1 cellular context compared by ENCODE assay signal in the genomic region with DNA sequence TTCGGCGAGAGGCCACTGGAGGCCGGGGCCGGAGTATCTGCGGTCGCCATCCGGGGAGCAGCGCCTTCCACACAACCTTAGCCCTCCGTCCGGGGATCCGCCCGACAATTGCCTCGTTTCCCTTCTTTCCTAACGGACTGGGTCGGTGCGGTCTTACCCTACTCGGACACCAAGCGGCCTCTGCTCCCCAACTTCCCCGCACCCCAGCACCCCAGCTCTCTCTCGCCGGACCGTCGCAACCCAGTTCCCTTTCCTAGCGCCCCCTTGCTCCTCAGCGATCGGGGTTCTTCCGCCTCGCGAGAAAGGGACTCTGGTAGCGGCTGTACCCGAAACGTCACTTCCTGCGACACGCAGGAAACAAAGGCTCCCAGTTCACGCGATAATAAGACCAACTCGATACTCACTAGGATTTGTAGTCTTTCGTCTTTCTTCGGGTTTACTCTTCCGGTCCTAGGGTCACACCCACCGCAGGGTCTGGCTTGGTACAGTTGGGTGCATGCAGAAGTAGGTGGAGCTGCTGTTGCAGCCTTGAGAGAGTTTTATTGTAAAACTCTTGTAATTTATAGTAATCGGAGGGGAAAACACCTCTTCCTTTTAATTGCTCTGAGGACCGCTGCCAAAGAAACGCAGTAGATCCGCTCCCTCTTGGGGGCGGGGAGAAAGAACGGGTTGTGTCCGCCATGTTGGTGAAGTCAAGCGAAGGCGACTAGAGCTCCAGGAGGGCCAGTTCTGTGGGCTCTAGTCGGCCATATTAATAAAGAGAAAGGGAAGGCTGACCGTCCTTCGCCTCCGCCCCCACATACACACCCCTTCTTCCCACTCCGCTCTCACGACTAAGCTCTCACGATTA.
A peak's percentile ranks its signal among the peaks of the same experiment; 100 is the strongest.
TF ChIP-seq lines count a peak whose summit lies in the region.

A gene (plus strand): TSS at position 741 of the 850 bp plus-strand sequence. CDS start 209 bp downstream, outside the sequence.
A gene with protein sequence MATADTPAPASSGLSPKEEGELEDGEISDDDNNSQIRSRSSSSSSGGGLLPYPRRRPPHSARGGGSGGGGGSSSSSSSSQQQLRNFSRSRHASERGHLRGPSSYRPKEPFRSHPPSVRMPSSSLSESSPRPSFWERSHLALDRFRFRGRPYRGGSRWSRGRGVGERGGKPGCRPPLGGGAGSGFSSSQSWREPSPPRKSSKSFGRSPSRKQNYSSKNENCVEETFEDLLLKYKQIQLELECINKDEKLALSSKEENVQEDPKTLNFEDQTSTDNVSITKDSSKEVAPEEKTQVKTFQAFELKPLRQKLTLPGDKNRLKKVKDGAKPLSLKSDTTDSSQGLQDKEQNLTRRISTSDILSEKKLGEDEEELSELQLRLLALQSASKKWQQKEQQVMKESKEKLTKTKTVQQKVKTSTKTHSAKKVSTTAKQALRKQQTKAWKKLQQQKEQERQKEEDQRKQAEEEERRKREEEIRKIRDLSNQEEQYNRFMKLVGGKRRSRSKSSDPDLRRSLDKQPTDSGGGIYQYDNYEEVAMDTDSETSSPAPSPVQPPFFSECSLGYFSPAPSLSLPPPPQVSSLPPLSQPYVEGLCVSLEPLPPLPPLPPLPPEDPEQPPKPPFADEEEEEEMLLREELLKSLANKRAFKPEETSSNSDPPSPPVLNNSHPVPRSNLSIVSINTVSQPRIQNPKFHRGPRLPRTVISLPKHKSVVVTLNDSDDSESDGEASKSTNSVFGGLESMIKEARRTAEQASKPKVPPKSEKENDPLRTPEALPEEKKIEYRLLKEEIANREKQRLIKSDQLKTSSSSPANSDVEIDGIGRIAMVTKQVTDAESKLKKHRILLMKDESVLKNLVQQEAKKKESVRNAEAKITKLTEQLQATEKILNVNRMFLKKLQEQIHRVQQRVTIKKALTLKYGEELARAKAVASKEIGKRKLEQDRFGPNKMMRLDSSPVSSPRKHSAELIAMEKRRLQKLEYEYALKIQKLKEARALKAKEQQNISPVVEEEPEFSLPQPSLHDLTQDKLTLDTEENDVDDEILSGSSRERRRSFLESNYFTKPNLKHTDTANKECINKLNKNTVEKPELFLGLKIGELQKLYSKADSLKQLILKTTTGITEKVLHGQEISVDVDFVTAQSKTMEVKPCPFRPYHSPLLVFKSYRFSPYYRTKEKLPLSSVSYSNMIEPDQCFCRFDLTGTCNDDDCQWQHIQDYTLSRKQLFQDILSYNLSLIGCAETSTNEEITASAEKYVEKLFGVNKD (N-terminal part only) (minus strand): TSS at position 288 of the 850 bp plus-strand sequence. CDS start 238 bp downstream, at position 50.

TF ChIP-seq in K562, 482 proteins besides CTCF, POLR2A, EP300 and RAD21 (continued from another document and continues in another):
- TF ChIP-seq HNRNPH1 (optimal IDR thresholded peaks at IDR 0.05; ENCODE audit: low read depth, low read length) (no peak), NEUROD1 (IDR thresholded peaks at IDR 0.05; ENCODE audit: borderline replicate concordance, low read depth, low read length, partially characterized antibody) (peak; percentile 65), NFYB (IDR thresholded peaks at IDR 0.05; ENCODE audit: extremely low read depth, insufficient read length) (no peak), KLF13 (tag; IDR thresholded peaks at IDR 0.05; ENCODE audit: borderline replicate concordance, low read depth) (peak; percentile 74), CBX3 (IDR thresholded peaks at IDR 0.05; ENCODE audit: borderline replicate concordance in 1 of 2, low read length in 2 of 2) (no peak), CBX8 (IDR thresholded peaks at IDR 0.05; ENCODE audit: borderline replicate concordance, extremely low read depth, low read depth, low read length, poor library complexity, severe bottlenecking) (no peak), PHTF2 (CRISPR knock-in tag; IDR thresholded peaks at IDR 0.05) (no peak), SMARCE1 (IDR thresholded peaks at IDR 0.05) (peak; percentile 9; the same call in 1 of the 2 replicates), TEAD1 (CRISPR knock-in tag; IDR thresholded peaks at IDR 0.05) (peak in 1 of 2 experiments; percentile 11; a peak in 1 of 4 replicates), RBM14 (IDR thresholded peaks at IDR 0.05; ENCODE audit: borderline replicate concordance, insufficient read depth, low read depth, low read length) (no peak), ZNF347 (CRISPR knock-in tag; IDR thresholded peaks at IDR 0.05; ENCODE audit: low read depth) (no peak), ETV1 (tag; conservative IDR thresholded peaks at IDR 0.05; ENCODE audit: low read depth) (peak; percentile 60), RBFOX2 (IDR thresholded peaks at IDR 0.05; ENCODE audit: low read depth, low read length) (peak; percentile 90), SIN3B (IDR thresholded peaks at IDR 0.05; ENCODE audit: low read depth) (no peak; the same call in 1 of the 2 replicates), MCM7 (IDR thresholded peaks at IDR 0.05) (no peak), TSC22D4 (tag; IDR thresholded peaks at IDR 0.05) (no peak), ZNF551 (CRISPR knock-in tag; IDR thresholded peaks at IDR 0.05) (no peak), SRSF3 (IDR thresholded peaks at IDR 0.05; ENCODE audit: insufficient read depth, low read length) (no peak), CHD4 (IDR thresholded peaks at IDR 0.05; ENCODE audit: insufficient read depth, insufficient replicate concordance, low read depth, low read length, poor library complexity, severe bottlenecking) (no peak), SUPT5H (IDR thresholded peaks at IDR 0.05) (peak; percentile 94), STAT5B (CRISPR knock-in tag; IDR thresholded peaks at IDR 0.05) (no peak), NBN (IDR thresholded peaks at IDR 0.05; ENCODE audit: low read depth) (peak; percentile 31; the same call in 1 of the 2 replicates), ZNF224 (CRISPR knock-in tag; IDR thresholded peaks at IDR 0.05) (no peak), ZNF184 (CRISPR knock-in tag; IDR thresholded peaks at IDR 0.05) (no peak), KLF16 (IDR thresholded peaks at IDR 0.05) (no peak), RBM17 (IDR thresholded peaks at IDR 0.05; ENCODE audit: borderline replicate concordance, low read depth, low read length) (no peak), SMAD1 (IDR thresholded peaks at IDR 0.05; ENCODE audit: low read depth, low read length, partially characterized antibody) (no peak)
- TF ChIP-seq, protein P1, sequence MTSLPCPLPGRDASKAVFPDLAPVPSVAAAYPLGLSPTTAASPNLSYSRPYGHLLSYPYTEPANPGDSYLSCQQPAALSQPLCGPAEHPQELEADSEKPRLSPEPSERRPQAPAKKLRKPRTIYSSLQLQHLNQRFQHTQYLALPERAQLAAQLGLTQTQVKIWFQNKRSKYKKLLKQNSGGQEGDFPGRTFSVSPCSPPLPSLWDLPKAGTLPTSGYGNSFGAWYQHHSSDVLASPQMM (CRISPR knock-in tag; IDR thresholded peaks at IDR 0.05), result no peak
- TF ChIP-seq, protein P2, sequence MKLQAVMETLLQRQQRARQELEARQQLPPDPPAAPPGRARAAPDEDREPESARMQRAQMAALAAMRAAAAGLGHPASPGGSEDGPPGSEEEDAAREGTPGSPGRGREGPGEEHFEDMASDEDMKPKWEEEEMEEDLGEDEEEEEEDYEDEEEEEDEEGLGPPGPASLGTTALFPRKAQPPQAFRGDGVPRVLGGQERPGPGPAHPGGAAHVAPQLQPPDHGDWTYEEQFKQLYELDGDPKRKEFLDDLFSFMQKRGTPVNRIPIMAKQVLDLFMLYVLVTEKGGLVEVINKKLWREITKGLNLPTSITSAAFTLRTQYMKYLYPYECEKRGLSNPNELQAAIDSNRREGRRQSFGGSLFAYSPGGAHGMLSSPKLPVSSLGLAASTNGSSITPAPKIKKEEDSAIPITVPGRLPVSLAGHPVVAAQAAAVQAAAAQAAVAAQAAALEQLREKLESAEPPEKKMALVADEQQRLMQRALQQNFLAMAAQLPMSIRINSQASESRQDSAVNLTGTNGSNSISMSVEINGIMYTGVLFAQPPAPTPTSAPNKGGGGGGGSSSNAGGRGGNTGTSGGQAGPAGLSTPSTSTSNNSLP (IDR thresholded peaks at IDR 0.05; ENCODE audit: borderline replicate concordance, low read depth, low read length), result no peak
- TF ChIP-seq, protein P3, sequence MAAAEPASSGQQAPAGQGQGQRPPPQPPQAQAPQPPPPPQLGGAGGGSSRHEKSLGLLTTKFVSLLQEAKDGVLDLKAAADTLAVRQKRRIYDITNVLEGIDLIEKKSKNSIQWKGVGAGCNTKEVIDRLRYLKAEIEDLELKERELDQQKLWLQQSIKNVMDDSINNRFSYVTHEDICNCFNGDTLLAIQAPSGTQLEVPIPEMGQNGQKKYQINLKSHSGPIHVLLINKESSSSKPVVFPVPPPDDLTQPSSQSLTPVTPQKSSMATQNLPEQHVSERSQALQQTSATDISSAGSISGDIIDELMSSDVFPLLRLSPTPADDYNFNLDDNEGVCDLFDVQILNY (CRISPR knock-in tag; IDR thresholded peaks at IDR 0.05), result no peak
- TF ChIP-seq, protein P4, sequence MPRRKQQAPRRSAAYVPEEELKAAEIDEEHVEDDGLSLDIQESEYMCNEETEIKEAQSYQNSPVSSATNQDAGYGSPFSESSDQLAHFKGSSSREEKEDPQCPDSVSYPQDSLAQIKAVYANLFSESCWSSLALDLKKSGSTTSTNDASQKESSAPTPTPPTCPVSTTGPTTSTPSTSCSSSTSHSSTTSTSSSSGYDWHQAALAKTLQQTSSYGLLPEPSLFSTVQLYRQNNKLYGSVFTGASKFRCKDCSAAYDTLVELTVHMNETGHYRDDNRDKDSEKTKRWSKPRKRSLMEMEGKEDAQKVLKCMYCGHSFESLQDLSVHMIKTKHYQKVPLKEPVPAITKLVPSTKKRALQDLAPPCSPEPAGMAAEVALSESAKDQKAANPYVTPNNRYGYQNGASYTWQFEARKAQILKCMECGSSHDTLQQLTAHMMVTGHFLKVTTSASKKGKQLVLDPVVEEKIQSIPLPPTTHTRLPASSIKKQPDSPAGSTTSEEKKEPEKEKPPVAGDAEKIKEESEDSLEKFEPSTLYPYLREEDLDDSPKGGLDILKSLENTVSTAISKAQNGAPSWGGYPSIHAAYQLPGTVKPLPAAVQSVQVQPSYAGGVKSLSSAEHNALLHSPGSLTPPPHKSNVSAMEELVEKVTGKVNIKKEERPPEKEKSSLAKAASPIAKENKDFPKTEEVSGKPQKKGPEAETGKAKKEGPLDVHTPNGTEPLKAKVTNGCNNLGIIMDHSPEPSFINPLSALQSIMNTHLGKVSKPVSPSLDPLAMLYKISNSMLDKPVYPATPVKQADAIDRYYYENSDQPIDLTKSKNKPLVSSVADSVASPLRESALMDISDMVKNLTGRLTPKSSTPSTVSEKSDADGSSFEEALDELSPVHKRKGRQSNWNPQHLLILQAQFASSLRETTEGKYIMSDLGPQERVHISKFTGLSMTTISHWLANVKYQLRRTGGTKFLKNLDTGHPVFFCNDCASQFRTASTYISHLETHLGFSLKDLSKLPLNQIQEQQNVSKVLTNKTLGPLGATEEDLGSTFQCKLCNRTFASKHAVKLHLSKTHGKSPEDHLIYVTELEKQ (CRISPR knock-in tag; IDR thresholded peaks at IDR 0.05), result no peak
- TF ChIP-seq, protein P5, sequence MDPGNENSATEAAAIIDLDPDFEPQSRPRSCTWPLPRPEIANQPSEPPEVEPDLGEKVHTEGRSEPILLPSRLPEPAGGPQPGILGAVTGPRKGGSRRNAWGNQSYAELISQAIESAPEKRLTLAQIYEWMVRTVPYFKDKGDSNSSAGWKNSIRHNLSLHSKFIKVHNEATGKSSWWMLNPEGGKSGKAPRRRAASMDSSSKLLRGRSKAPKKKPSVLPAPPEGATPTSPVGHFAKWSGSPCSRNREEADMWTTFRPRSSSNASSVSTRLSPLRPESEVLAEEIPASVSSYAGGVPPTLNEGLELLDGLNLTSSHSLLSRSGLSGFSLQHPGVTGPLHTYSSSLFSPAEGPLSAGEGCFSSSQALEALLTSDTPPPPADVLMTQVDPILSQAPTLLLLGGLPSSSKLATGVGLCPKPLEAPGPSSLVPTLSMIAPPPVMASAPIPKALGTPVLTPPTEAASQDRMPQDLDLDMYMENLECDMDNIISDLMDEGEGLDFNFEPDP (CRISPR knock-in tag; IDR thresholded peaks at IDR 0.05), result no peak
- TF ChIP-seq, protein P6, sequence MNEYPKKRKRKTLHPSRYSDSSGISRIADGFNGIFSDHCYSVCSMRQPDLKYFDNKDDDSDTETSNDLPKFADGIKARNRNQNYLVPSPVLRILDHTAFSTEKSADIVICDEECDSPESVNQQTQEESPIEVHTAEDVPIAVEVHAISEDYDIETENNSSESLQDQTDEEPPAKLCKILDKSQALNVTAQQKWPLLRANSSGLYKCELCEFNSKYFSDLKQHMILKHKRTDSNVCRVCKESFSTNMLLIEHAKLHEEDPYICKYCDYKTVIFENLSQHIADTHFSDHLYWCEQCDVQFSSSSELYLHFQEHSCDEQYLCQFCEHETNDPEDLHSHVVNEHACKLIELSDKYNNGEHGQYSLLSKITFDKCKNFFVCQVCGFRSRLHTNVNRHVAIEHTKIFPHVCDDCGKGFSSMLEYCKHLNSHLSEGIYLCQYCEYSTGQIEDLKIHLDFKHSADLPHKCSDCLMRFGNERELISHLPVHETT (CRISPR knock-in tag; conservative IDR thresholded peaks at IDR 0.05 in 1 of 2, IDR thresholded peaks at IDR 0.05 in 1 of 2), result no peak; a peak in 1 of 4 replicates
- TF ChIP-seq, protein P7, sequence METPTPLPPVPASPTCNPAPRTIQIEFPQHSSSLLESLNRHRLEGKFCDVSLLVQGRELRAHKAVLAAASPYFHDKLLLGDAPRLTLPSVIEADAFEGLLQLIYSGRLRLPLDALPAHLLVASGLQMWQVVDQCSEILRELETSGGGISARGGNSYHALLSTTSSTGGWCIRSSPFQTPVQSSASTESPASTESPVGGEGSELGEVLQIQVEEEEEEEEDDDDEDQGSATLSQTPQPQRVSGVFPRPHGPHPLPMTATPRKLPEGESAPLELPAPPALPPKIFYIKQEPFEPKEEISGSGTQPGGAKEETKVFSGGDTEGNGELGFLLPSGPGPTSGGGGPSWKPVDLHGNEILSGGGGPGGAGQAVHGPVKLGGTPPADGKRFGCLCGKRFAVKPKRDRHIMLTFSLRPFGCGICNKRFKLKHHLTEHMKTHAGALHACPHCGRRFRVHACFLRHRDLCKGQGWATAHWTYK (CRISPR knock-in tag; IDR thresholded peaks at IDR 0.05), result 0 out of 2 replicates have a peak, but pooled peaks have one; percentile 33
- TF ChIP-seq, protein P8, sequence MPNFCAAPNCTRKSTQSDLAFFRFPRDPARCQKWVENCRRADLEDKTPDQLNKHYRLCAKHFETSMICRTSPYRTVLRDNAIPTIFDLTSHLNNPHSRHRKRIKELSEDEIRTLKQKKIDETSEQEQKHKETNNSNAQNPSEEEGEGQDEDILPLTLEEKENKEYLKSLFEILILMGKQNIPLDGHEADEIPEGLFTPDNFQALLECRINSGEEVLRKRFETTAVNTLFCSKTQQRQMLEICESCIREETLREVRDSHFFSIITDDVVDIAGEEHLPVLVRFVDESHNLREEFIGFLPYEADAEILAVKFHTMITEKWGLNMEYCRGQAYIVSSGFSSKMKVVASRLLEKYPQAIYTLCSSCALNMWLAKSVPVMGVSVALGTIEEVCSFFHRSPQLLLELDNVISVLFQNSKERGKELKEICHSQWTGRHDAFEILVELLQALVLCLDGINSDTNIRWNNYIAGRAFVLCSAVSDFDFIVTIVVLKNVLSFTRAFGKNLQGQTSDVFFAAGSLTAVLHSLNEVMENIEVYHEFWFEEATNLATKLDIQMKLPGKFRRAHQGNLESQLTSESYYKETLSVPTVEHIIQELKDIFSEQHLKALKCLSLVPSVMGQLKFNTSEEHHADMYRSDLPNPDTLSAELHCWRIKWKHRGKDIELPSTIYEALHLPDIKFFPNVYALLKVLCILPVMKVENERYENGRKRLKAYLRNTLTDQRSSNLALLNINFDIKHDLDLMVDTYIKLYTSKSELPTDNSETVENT (CRISPR knock-in tag; IDR thresholded peaks at IDR 0.05), result 0 out of 2 replicates have a peak, but pooled peaks have one; percentile 35
